ENCODE assay signal across 11 cellular contexts in the genomic region with DNA sequence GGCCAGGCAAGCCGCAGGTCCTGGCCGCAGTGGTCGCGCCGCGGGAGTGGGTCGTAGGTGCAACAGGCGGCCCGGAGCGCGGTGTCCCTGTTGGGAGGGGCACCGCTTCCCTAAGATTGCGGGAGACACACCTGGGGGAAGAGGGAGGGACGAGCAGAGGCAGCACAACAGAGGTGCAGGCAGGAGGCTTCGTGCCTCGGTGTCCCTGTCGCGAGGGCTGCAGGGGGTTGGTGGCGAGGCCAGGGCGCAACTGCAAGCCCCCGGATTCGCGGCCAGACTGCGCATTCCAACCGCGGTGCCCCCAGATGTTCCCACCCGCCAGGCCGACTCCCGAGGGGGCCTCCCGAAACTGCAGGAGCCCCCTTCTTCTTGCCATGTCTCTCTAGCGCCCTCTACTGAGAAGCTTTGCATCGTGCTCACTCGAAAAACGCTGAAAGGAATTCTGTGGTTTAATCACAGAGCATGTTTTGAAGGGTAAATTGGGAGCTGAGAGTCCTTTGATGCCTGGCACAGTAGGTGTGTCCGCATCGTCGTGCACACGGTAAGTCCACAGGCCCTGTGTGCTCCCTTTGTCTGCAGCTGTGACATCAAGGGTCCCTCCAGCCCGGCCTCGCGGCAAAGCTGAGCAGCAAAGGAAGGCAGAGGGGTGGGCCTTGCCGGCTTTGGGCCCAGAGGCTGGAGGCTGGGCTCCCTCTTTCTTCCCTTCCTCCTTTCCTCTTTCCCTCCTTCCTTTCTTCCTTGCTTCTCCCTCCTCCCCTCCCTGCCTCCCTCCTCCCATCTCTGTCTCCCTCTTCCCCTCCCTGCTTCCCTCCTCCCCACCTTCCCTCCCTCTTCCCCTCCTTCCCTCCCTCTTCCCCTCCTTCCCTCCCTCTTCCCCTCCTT. TPM values are rescaled to one million over a fixed set of nuclear protein-coding genes. Genes with fewer than 3 reads are reported as not detected.
DNase-seq lines count a peak whose midpoint lies in the region; ATAC-seq and TF ChIP-seq lines count a peak whose summit lies in the region.
"Had no signal": no experiment of that assay in that cellular context is flagged by ENCODE, and none has a peak within 500 bp of the region (broad histone marks: within the 10 kb centered on the region; RNA-seq: fewer than 3 reads in every experiment).

No MANE protein-coding gene starts in this region.

- no peak for TF ChIP-seq RAD21 in SK-N-SH (IDR thresholded peaks at IDR 0.05; ENCODE audit: low read length)

- ATAC-seq in SK-N-SH treated with all-trans-retinoic acid at 6 μM for 48 hours (no peak), HG03196 (IDR thresholded peaks at IDR 0.05; ENCODE audit: unreplicated experiment) (no peak), GM18502 (IDR thresholded peaks at IDR 0.05; ENCODE audit: poor library complexity, unreplicated experiment) (no peak)

- H3K27me3 ChIP-seq in SK-N-SH (ENCODE audit: insufficient read depth), result no peaks in the 10 kb centered on the region

- no peak overlapping the region for H2AFZ ChIP-seq in SK-N-SH (ENCODE audit: low read depth)
- no peak overlapping the region for H2AFZ ChIP-seq in OCI-LY7 (ENCODE audit: low read length)

- DNase-seq in SK-N-SH (peak; percentile 30), OCI-LY7 (ENCODE audit: low spot score) (peak; percentile 26), fibroblast of villous mesenchyme (ENCODE audit: low read depth) (peak; percentile 38), superior temporal gyrus (ENCODE audit: extremely low spot score) (peak; percentile 51), mucosa of gallbladder (ENCODE audit: low spot score) (no peak)
- DNase-seq: activated naive CD8-positive, alpha-beta T cell treated with anti-CD3 and anti-CD28 coated beads, Interleukin-2, amount 10 ng/mL, durations not matched to agents 7 days and 5 days; mesenchymal stem cell had no signal

- no TSS peak for BruUV-seq in OCI-LY7 (replicated peaks; lab: Mats Ljungman, UMichigan)

- no peaks in the 10 kb centered on the region for H4K20me1 ChIP-seq in SK-N-SH (ENCODE audit: insufficient read depth)
- no peaks in the 10 kb centered on the region for H4K20me1 ChIP-seq in OCI-LY7 (ENCODE audit: insufficient read depth, low read length)

- H3K4me3 ChIP-seq in SK-N-SH (ENCODE audit: low read depth in 2 of 2, low read length in 1 of 2) (peak overlapping the region in 1 of 2 experiments; percentile 44; a peak in 1 of 4 replicates), OCI-LY7 (ENCODE audit: low read depth, low read length, poor library complexity, severe bottlenecking) (no peak overlapping the region), fibroblast of villous mesenchyme (ENCODE audit: low read depth, low read length) (no peak overlapping the region)

- CTCF ChIA-PET in SK-N-SH (lab: Yijun Ruan, JAX) (interaction anchor here (0.6 to 5.6 kb wide), 17 partner anchors 9 to 566 kb away, joined by 3 to 59 read pairs (median 7); a partner anchor contains a TSS), OCI-LY7 (lab: Charles Lee; ENCODE audit: unreplicated experiment) (no interaction called here)

- H3K79me2 ChIP-seq in SK-N-SH (ENCODE audit: insufficient read depth), result no peaks in the 10 kb centered on the region
- H3K79me2 ChIP-seq in OCI-LY7 (ENCODE audit: insufficient read depth, low read depth, low read length), result no peaks in the 10 kb centered on the region

- no peak overlapping the region; a peak in 1 of 4 replicates for H3K27ac ChIP-seq in SK-N-SH (ENCODE audit: low read depth in 2 of 2, low read length in 1 of 2)
- H3K27ac ChIP-seq in OCI-LY7 (ENCODE audit: low read depth, low read length, poor library complexity, severe bottlenecking), result no peak overlapping the region

- TF ChIP-seq EP300 in SK-N-SH (IDR thresholded peaks at IDR 0.05; ENCODE audit: borderline replicate concordance in 1 of 2, low read depth in 1 of 2, low read length in 1 of 2), result no peak

- H3K4me1 ChIP-seq in SK-N-SH (ENCODE audit: control insufficient read depth in 1 of 2, insufficient read depth in 2 of 2, low read depth in 1 of 2, low read length in 1 of 2), result peaks cover 0 to 2% of the 10 kb centered on the region in 2 experiments; a peak in 1 of 4 replicates
- H3K4me1 ChIP-seq in OCI-LY7 (ENCODE audit: insufficient read depth, low read length, poor library complexity, severe bottlenecking), result no peaks in the 10 kb centered on the region

- POLR2A ChIA-PET in SK-N-SH (lab: Yijun Ruan, JAX) (no interaction called here), OCI-LY7 (lab: Charles Lee) (no interaction called here)

- WGBS in SK-N-SH (ENCODE audit: low lambda C conversion rate), result 83% methylated on average over 33 of the region's 42 CpGs

- H3K9me3 ChIP-seq in SK-N-SH (no peaks in the 10 kb centered on the region), OCI-LY7 (ENCODE audit: low read length) (no peaks in the 10 kb centered on the region)

- no peaks in the 10 kb centered on the region for H3F3A ChIP-seq in SK-N-SH (replicated peaks; ENCODE audit: insufficient read depth)

- no peak overlapping the region for H3K9ac ChIP-seq in SK-N-SH

- no peaks in the 10 kb centered on the region for H3K36me3 ChIP-seq in SK-N-SH (replicated peaks in 1 of 2; ENCODE audit: control insufficient read depth in 1 of 2, insufficient read depth in 2 of 2, low read length in 1 of 2)
- H3K36me3 ChIP-seq in OCI-LY7 (ENCODE audit: insufficient read depth, low read length), result no peaks in the 10 kb centered on the region

- no peak overlapping the region for H3K4me2 ChIP-seq in SK-N-SH
- H3K4me2 ChIP-seq in OCI-LY7 (ENCODE audit: low read length), result no peak overlapping the region

- TF ChIP-seq CTCF in SK-N-SH (IDR thresholded peaks at IDR 0.05) (peak; percentile 59), OCI-LY7 (conservative IDR thresholded peaks at IDR 0.05; ENCODE audit: low read length) (peak; percentile 73), fibroblast of villous mesenchyme (IDR thresholded peaks at IDR 0.05; ENCODE audit: insufficient read depth, low read depth, low read length) (peak; percentile 64)

- H3K9me2 ChIP-seq in SK-N-SH (no peaks in the 10 kb centered on the region), OCI-LY7 (ENCODE audit: insufficient read depth, low read length) (no peaks in the 10 kb centered on the region)

- intact Hi-C loops in OCI-LY7 (cut with micrococcal nuclease; ENCODE audit: unreplicated experiment), result no loop called here

TF ChIP-seq in SK-N-SH, 30 proteins besides CTCF, POLR2A, EP300 and RAD21 (continues in another document):
- TF ChIP-seq TAF1 (IDR thresholded peaks at IDR 0.05; ENCODE audit: borderline replicate concordance, low read depth, low read length), result no peak
- no peak for TF ChIP-seq NRF1 (IDR thresholded peaks at IDR 0.05; ENCODE audit: low read depth, low read length)
- no peak for TF ChIP-seq RCOR1 (IDR thresholded peaks at IDR 0.05; ENCODE audit: low read length)
- TF ChIP-seq CHD2 (IDR thresholded peaks at IDR 0.05; ENCODE audit: low read length, partially characterized antibody), result no peak
- TF ChIP-seq, protein P1, sequence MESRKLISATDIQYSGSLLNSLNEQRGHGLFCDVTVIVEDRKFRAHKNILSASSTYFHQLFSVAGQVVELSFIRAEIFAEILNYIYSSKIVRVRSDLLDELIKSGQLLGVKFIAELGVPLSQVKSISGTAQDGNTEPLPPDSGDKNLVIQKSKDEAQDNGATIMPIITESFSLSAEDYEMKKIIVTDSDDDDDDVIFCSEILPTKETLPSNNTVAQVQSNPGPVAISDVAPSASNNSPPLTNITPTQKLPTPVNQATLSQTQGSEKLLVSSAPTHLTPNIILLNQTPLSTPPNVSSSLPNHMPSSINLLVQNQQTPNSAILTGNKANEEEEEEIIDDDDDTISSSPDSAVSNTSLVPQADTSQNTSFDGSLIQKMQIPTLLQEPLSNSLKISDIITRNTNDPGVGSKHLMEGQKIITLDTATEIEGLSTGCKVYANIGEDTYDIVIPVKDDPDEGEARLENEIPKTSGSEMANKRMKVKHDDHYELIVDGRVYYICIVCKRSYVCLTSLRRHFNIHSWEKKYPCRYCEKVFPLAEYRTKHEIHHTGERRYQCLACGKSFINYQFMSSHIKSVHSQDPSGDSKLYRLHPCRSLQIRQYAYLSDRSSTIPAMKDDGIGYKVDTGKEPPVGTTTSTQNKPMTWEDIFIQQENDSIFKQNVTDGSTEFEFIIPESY (IDR thresholded peaks at IDR 0.05; ENCODE audit: borderline replicate concordance, low read depth), result no peak
- TF ChIP-seq MEF2A (IDR thresholded peaks at IDR 0.05; ENCODE audit: borderline replicate concordance, low read depth), result no peak
- no peak for TF ChIP-seq YY1 (IDR thresholded peaks at IDR 0.05; ENCODE audit: low read depth)
- no peak for TF ChIP-seq FOXJ3 (CRISPR knock-in tag; IDR thresholded peaks at IDR 0.05)

TF ChIP-seq in SK-N-SH treated with all-trans-retinoic acid at 6 μM for 48 hours, 23 proteins besides CTCF, POLR2A, EP300 and RAD21 (continues in another document):
- TF ChIP-seq ZFP30 (CRISPR knock-in tag; IDR thresholded peaks at IDR 0.05) (no peak), CSDC2 (CRISPR knock-in tag; IDR thresholded peaks at IDR 0.05) (no peak), ZNF565 (CRISPR knock-in tag; conservative IDR thresholded peaks at IDR 0.05; ENCODE audit: low read depth) (no peak), ZNF8 (CRISPR knock-in tag; IDR thresholded peaks at IDR 0.05) (no peak), ARNTL (CRISPR knock-in tag; IDR thresholded peaks at IDR 0.05; ENCODE audit: borderline replicate concordance, low read depth) (no peak), SNAI2 (CRISPR knock-in tag; IDR thresholded peaks at IDR 0.05) (no peak), ZNF70 (CRISPR knock-in tag; IDR thresholded peaks at IDR 0.05) (no peak), ISL1 (CRISPR knock-in tag; IDR thresholded peaks at IDR 0.05) (no peak), GLIS3 (CRISPR knock-in tag; IDR thresholded peaks at IDR 0.05) (no peak), ZC3H10 (CRISPR knock-in tag; IDR thresholded peaks at IDR 0.05) (no peak), ESRRG (CRISPR knock-in tag; IDR thresholded peaks at IDR 0.05) (no peak)
- TF ChIP-seq, protein P2, sequence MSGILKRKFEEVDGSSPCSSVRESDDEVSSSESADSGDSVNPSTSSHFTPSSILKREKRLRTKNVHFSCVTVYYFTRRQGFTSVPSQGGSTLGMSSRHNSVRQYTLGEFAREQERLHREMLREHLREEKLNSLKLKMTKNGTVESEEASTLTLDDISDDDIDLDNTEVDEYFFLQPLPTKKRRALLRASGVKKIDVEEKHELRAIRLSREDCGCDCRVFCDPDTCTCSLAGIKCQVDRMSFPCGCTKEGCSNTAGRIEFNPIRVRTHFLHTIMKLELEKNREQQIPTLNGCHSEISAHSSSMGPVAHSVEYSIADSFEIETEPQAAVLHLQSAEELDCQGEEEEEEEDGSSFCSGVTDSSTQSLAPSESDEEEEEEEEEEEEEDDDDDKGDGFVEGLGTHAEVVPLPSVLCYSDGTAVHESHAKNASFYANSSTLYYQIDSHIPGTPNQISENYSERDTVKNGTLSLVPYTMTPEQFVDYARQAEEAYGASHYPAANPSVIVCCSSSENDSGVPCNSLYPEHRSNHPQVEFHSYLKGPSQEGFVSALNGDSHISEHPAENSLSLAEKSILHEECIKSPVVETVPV (CRISPR knock-in tag; IDR thresholded peaks at IDR 0.05), result no peak

RNA-seq across cellular contexts. Expression of a gene that starts 6.2 kb away (rescaled TPM):
- polyA plus RNA-seq in SK-N-SH (2012; rRNA removed), result not detected in 2 replicates
- not detected in 2 replicates for polyA plus RNA-seq in SK-N-SH (2012; cell fraction: cytosol; rRNA removed)
- polyA plus RNA-seq in SK-N-SH (2012; cell fraction: nucleus; rRNA removed), result 0.01 TPM in 1 of 2 replicates, not detected in the other
- not detected in 2 replicates for total RNA-seq in OCI-LY7 (2014; rRNA removed; shearing (Covaris generic))
- not detected in 2 replicates for total RNA-seq in OCI-LY7 (2022)
- total RNA-seq in fibroblast of villous mesenchyme, result not detected in 2 replicates
- total RNA-seq in mucosa of gallbladder, result 0.12 TPM
- total RNA-seq: activated naive CD8-positive, alpha-beta T cell treated with anti-CD3 and anti-CD28 coated beads, Interleukin-2, amount 10 ng/mL, durations not matched to agents 7 days and 5 days; RPMI7951 had no signal
